Comparison of ENCODE assay signal across 11 cellular contexts in genomic region chr19:33472696-33473624, GRCh38. TPM values are rescaled to one million over a fixed set of nuclear protein-coding genes. Genes with fewer than 3 reads are reported as not detected.
DNase-seq lines count a peak whose midpoint lies in the region; ATAC-seq, FAIRE-seq and TF ChIP-seq lines count a peak whose summit lies in the region.
"Had no signal": no experiment of that assay in that cellular context is flagged by ENCODE, and none has a peak within 500 bp of the region (broad histone marks: within the 10 kb centered on the region; RNA-seq: fewer than 3 reads in every experiment).

No MANE protein-coding gene starts in this region.

- ATAC-seq in activated T-cell treated with anti-CD3 and anti-CD28 coated beads, Interleukin-2, amount 50 U/mL, for 4 hours = no peak
- ATAC-seq in stimulated activated naive CD8-positive, alpha-beta T cell treated with anti-CD3 and anti-CD28 coated beads, Interleukin-15, Interleukin-2, amounts not matched to agents 100 U/mL and 50 U/mL, for 24 hours = no peak
- ATAC-seq in stimulated activated memory B cell treated with anti-CD40 and anti-IgM and Interleukin-4, amounts not matched to agents 10 μg/mL and 1 μg/mL and 100 μg/mL, for 72 hours = no peak
- ATAC-seq: T-cell had no signal

- peak overlapping the region; percentile 18 for H2AFZ ChIP-seq in endothelial cell of umbilical vein (ENCODE audit: low read depth, low read length)

- peak overlapping the region in 1 of 3 experiments; percentile 27 for H3K4me3 ChIP-seq in endothelial cell of umbilical vein (replicated peaks in 1 of 3; ENCODE audit: insufficient read depth in 1 of 3, low read depth in 1 of 3, low read length in 3 of 3)

- CTCF ChIA-PET in endothelial cell of umbilical vein (lab: Charles Lee) = interaction anchor here (0.7 to 1.9 kb wide), 7 partner anchors 11 to 305 kb away, joined by 3 to 11 read pairs (median 3); partner anchors contain the start of gene PEPD

- H3K9me1 ChIP-seq in endothelial cell of umbilical vein (replicated peaks; ENCODE audit: control insufficient read depth, extremely low read depth, insufficient read depth, low read length) = no peaks in the 10 kb centered on the region

- FAIRE-seq in endothelial cell of umbilical vein (lab: Jason Lieb, UNC) = no peak

- POLR2A ChIA-PET in endothelial cell of umbilical vein (lab: Charles Lee) = no interaction called here

- H3K27ac ChIP-seq in endothelial cell of umbilical vein (ENCODE audit: insufficient read depth, low read depth, low read length) = peak overlapping the region; percentile 94

- no peaks in the 10 kb centered on the region for H3K9me3 Mint-ChIP-seq in osteocyte (ENCODE audit: unreplicated experiment)
- no peaks in the 10 kb centered on the region for H3K9me3 Mint-ChIP-seq in activated T-cell treated with anti-CD3 and anti-CD28 coated beads, Interleukin-2, amount 50 U/mL, for 4 hours
- no peaks in the 10 kb centered on the region for H3K9me3 Mint-ChIP-seq in stimulated activated memory B cell treated with anti-CD40 and anti-IgM and Interleukin-4, amounts not matched to agents 10 μg/mL and 1 μg/mL and 100 μg/mL, for 72 hours
- H3K9me3 Mint-ChIP-seq: T-cell had no signal

- H3K9me3 ChIP-seq in endothelial cell of umbilical vein (replicated peaks; ENCODE audit: control insufficient read depth, insufficient read depth, low read length) = no peaks in the 10 kb centered on the region

- H3K27me3 Mint-ChIP-seq in osteocyte (ENCODE audit: unreplicated experiment) = no peaks in the 10 kb centered on the region
- H3K27me3 Mint-ChIP-seq in activated T-cell treated with anti-CD3 and anti-CD28 coated beads, Interleukin-2, amount 50 U/mL, for 4 hours (ENCODE audit: low read depth) = no peaks in the 10 kb centered on the region
- H3K27me3 Mint-ChIP-seq in stimulated activated memory B cell treated with anti-CD40 and anti-IgM and Interleukin-4, amounts not matched to agents 10 μg/mL and 1 μg/mL and 100 μg/mL, for 72 hours = no peaks in the 10 kb centered on the region
- H3K27me3 Mint-ChIP-seq: T-cell had no signal

- H3K4me1 Mint-ChIP-seq in osteocyte (ENCODE audit: unreplicated experiment) = no peaks in the 10 kb centered on the region
- H3K4me1 Mint-ChIP-seq in activated T-cell treated with anti-CD3 and anti-CD28 coated beads, Interleukin-2, amount 50 U/mL, for 4 hours (ENCODE audit: low read depth) = no peaks in the 10 kb centered on the region
- H3K4me1 Mint-ChIP-seq in stimulated activated memory B cell treated with anti-CD40 and anti-IgM and Interleukin-4, amounts not matched to agents 10 μg/mL and 1 μg/mL and 100 μg/mL, for 72 hours = no peaks in the 10 kb centered on the region

- no peak overlapping the region for H3K4me3 Mint-ChIP-seq in osteocyte (ENCODE audit: unreplicated experiment)
- no peak overlapping the region for H3K4me3 Mint-ChIP-seq in activated T-cell treated with anti-CD3 and anti-CD28 coated beads, Interleukin-2, amount 50 U/mL, for 4 hours
- H3K4me3 Mint-ChIP-seq in stimulated activated memory B cell treated with anti-CD40 and anti-IgM and Interleukin-4, amounts not matched to agents 10 μg/mL and 1 μg/mL and 100 μg/mL, for 72 hours = no peak overlapping the region
- H3K4me3 Mint-ChIP-seq: nephron, T-cell had no signal

- no peak for TF ChIP-seq POLR2A in endothelial cell of umbilical vein (IDR thresholded peaks at IDR 0.05; ENCODE audit: low read depth, low read length)

- TF ChIP-seq CTCF in endothelial cell of umbilical vein (IDR thresholded peaks at IDR 0.05; ENCODE audit: extremely low read depth in 1 of 2, insufficient read depth in 1 of 2, low read depth in 1 of 2, low read length in 2 of 2) (no peak), osteocyte (IDR thresholded peaks at IDR 0.05) (no peak)

- peaks cover 25% of the 10 kb centered on the region for H3K4me1 ChIP-seq in endothelial cell of umbilical vein (ENCODE audit: control insufficient read depth, extremely low read depth, insufficient read depth, low read length)

- H3K4me2 ChIP-seq in endothelial cell of umbilical vein (ENCODE audit: insufficient read depth, low read length) = peak overlapping the region; percentile 79

- H3K9ac ChIP-seq in endothelial cell of umbilical vein (replicated peaks; ENCODE audit: extremely low read depth, insufficient read depth, low read length) = peak overlapping the region; percentile 81

- no peaks in the 10 kb centered on the region for H3K79me2 ChIP-seq in endothelial cell of umbilical vein (ENCODE audit: control insufficient read depth, insufficient read depth, low read length)

- peak; percentile 96 for DNase-seq in EL
- DNase-seq in NCI-H69 (lab: John Stamatoyannopoulos, UW) = peak; percentile 62
- peak; percentile 36 for DNase-seq in endothelial cell of umbilical vein (ENCODE audit: low read depth, low spot score)
- peak; percentile 77 for DNase-seq in osteocyte (ENCODE audit: extremely low spot score, unreplicated experiment)
- DNase-seq in stimulated activated CD4-positive, alpha-beta T cell treated with anti-CD3 and anti-CD28 coated beads, Interleukin-12 subunit alpha, Interleukin-12 subunit beta, amount 100 ng/mL, for 4 hours = no peak
- DNase-seq in activated T-cell treated with anti-CD3 and anti-CD28 coated beads, Interleukin-2, amount 50 U/mL, for 4 hours = no peak
- DNase-seq in stimulated activated naive CD8-positive, alpha-beta T cell treated with anti-CD3 and anti-CD28 coated beads, Interleukin-15, Interleukin-2, amounts not matched to agents 100 U/mL and 50 U/mL, for 24 hours = no peak
- DNase-seq: NCI-H187 had no signal

- peaks cover 24% of the 10 kb centered on the region for H3K36me3 Mint-ChIP-seq in osteocyte (ENCODE audit: unreplicated experiment)
- peaks cover 21% of the 10 kb centered on the region for H3K36me3 Mint-ChIP-seq in activated T-cell treated with anti-CD3 and anti-CD28 coated beads, Interleukin-2, amount 50 U/mL, for 4 hours (ENCODE audit: insufficient read depth)
- H3K36me3 Mint-ChIP-seq in stimulated activated memory B cell treated with anti-CD40 and anti-IgM and Interleukin-4, amounts not matched to agents 10 μg/mL and 1 μg/mL and 100 μg/mL, for 72 hours = peaks cover 54% of the 10 kb centered on the region

- intact Hi-C loops in endothelial cell of umbilical vein (cut with micrococcal nuclease) = loop anchor here (1.0 to 5.0 kb wide), 3 partner anchors 36 to 48 kb away; partner anchors contain the start of gene PEPD

- dilution Hi-C loops in endothelial cell of umbilical vein (cut with MboI; ENCODE audit: extremely low pct_ligation_motif_present, low sequenced_read_pairs) = no loop called here

- peaks cover 0 to 4% of the 10 kb centered on the region in 2 experiments for H3K36me3 ChIP-seq in endothelial cell of umbilical vein (ENCODE audit: control insufficient read depth in 2 of 2, extremely low read depth in 1 of 2, insufficient read depth in 2 of 2, low read length in 2 of 2)

- no TSS peak for BruUV-seq in endothelial cell of umbilical vein (replicated peaks; lab: Mats Ljungman, UMichigan)

- H3K27me3 ChIP-seq in endothelial cell of umbilical vein (ENCODE audit: control insufficient read depth in 2 of 2, insufficient read depth in 2 of 2, low read length in 2 of 2) = no peaks in the 10 kb centered on the region

- no peak overlapping the region for H3K27ac Mint-ChIP-seq in osteocyte (ENCODE audit: unreplicated experiment)
- no peak overlapping the region for H3K27ac Mint-ChIP-seq in stimulated activated memory B cell treated with anti-CD40 and anti-IgM and Interleukin-4, amounts not matched to agents 10 μg/mL and 1 μg/mL and 100 μg/mL, for 72 hours
- H3K27ac Mint-ChIP-seq: T-cell had no signal

- no peaks in the 10 kb centered on the region for H4K20me1 ChIP-seq in endothelial cell of umbilical vein (replicated peaks; ENCODE audit: control insufficient read depth, extremely low read depth, insufficient read depth, low read length)

TF ChIP-seq in endothelial cell of umbilical vein, 7 proteins besides CTCF, POLR2A, EP300 and RAD21:
- TF ChIP-seq MYC (IDR thresholded peaks at IDR 0.05; ENCODE audit: low read depth, low read length) (no peak), FOS (IDR thresholded peaks at IDR 0.05; ENCODE audit: borderline replicate concordance, insufficient read depth, low read length) (peak; percentile 11), JUN (IDR thresholded peaks at IDR 0.05; ENCODE audit: borderline replicate concordance, insufficient read depth, insufficient read length, low read depth) (peak; percentile 29), EZH2 (IDR thresholded peaks at IDR 0.05; ENCODE audit: borderline replicate concordance, low read depth, low read length, severe bottlenecking) (no peak), GATA2 (IDR thresholded peaks at IDR 0.05; ENCODE audit: insufficient read depth, insufficient read length, low read depth, low read length) (no peak), POLR2AphosphoS5 (IDR thresholded peaks at IDR 0.05; ENCODE audit: insufficient read depth, low read depth, low read length) (no peak), MAX (IDR thresholded peaks at IDR 0.05; ENCODE audit: insufficient read depth, insufficient read length) (no peak)

RNA-seq across cellular contexts. Expression of gene PEPD, which starts 48.6 kb away (rescaled TPM):
- total RNA-seq in endothelial cell of umbilical vein = 62.7 and 73.7 TPM in 2 replicates
- 126 and 157 TPM in 2 replicates for polyA plus RNA-seq in endothelial cell of umbilical vein
- polyA plus RNA-seq in endothelial cell of umbilical vein (2011; cell fraction: cytosol; rRNA removed) = 84.1 and 101 TPM in 2 replicates
- 44.1 and 62.2 TPM in 2 replicates for polyA plus RNA-seq in endothelial cell of umbilical vein (2011; cell fraction: nucleus; rRNA removed)
- polyA plus RNA-seq in endothelial cell of umbilical vein (2012) = 93.6 and 98.5 TPM in 2 replicates
- 68.6 and 70.7 TPM in 2 replicates for polyA minus RNA-seq in endothelial cell of umbilical vein
- 28.8 TPM for polyA minus RNA-seq in endothelial cell of umbilical vein (2011; cell fraction: cytosol; rRNA and poly(A)+ RNA removed)
- polyA minus RNA-seq in endothelial cell of umbilical vein (2011; cell fraction: nucleus; rRNA and poly(A)+ RNA removed) = 19.0 and 27.1 TPM in 2 replicates
- total RNA-seq in osteocyte = 106 and 113 TPM in 2 replicates
- 10 to 100 TPM; 54.2 to 57.2 (median 55.1) TPM for total RNA-seq in activated T-cell treated with anti-CD3 and anti-CD28 coated beads, Interleukin-2, amount 50 U/mL, for 4 hours

Comparison
In these comparisons a context has a peak if more than half of its experiments do, and no peak if none do; other contexts are left out.
1. DNase-seq: peak in EL (single experiment), NCI-H69 (single experiment), endothelial cell of umbilical vein (single experiment) and osteocyte (single experiment); none in stimulated activated CD4-positive, alpha-beta T cell treated with anti-CD3 and anti-CD28 coated beads, Interleukin-12 subunit alpha, Interleukin-12 subunit beta, amount 100 ng/mL, for 4 hours (single experiment), activated T-cell treated with anti-CD3 and anti-CD28 coated beads, Interleukin-2, amount 50 U/mL, for 4 hours (single experiment) and stimulated activated naive CD8-positive, alpha-beta T cell treated with anti-CD3 and anti-CD28 coated beads, Interleukin-15, Interleukin-2, amounts not matched to agents 100 U/mL and 50 U/mL, for 24 hours (single experiment).